10 cellular contexts compared by ENCODE assay signal in genomic region chr3:12681586-12682371, GRCh38. TPM values are rescaled to one million over a fixed set of nuclear protein-coding genes. Genes with fewer than 3 reads are reported as not detected.
DNase-seq lines count a peak whose midpoint lies in the region; ATAC-seq, FAIRE-seq and TF ChIP-seq lines count a peak whose summit lies in the region.
"Had no signal": no experiment of that assay in that cellular context is flagged by ENCODE, and none has a peak within 500 bp of the region (broad histone marks: within the 10 kb centered on the region; RNA-seq: fewer than 3 reads in every experiment).

No MANE protein-coding gene starts in this region.

- no peak overlapping the region for H3K27ac Mint-ChIP-seq in mesothelial cell of epicardium
- H3K27ac Mint-ChIP-seq in naive thymus-derived CD8-positive, alpha-beta T cell, result peak overlapping the region in 1 of 10 donors; percentile 26

- intact Hi-C loops in PC-3 (cut with micrococcal nuclease) (no loop called here), pancreas (cut with DNase I) (no loop called here), vagina (cut with DNase I) (no loop called here)

- H3K4me3 Mint-ChIP-seq in mesothelial cell of epicardium, result no peak overlapping the region
- H3K4me3 Mint-ChIP-seq in naive thymus-derived CD8-positive, alpha-beta T cell, result no peak overlapping the region

- H3K4me1 ChIP-seq in DND-41 (ENCODE audit: insufficient read depth, low read length), result no peaks in the 10 kb centered on the region
- peaks cover 5% of the 10 kb centered on the region for H3K4me1 ChIP-seq in PC-3 (ENCODE audit: insufficient read depth, low read length)
- H3K4me1 ChIP-seq in pancreas, result no peaks in the 10 kb centered on the region
- H3K4me1 ChIP-seq in vagina, result no peaks in the 10 kb centered on the region

- no peak for TF ChIP-seq POLR2A in vagina (IDR thresholded peaks at IDR 0.05)

- TF ChIP-seq CTCF in DND-41 (IDR thresholded peaks at IDR 0.05; ENCODE audit: borderline replicate concordance, extremely low read depth, low read length, poor library complexity, severe bottlenecking) (no peak), PC-3 (conservative IDR thresholded peaks at IDR 0.05; ENCODE audit: low read depth, low read length) (no peak), pancreas (IDR thresholded peaks at IDR 0.05) (no peak), vagina (IDR thresholded peaks at IDR 0.05) (no peak), mesothelial cell of epicardium (IDR thresholded peaks at IDR 0.05; ENCODE audit: unreplicated experiment) (no peak)

- no peak for FAIRE-seq in pancreas (lab: Jason Lieb, UNC)

- no peaks in the 10 kb centered on the region for H3K36me3 Mint-ChIP-seq in mesothelial cell of epicardium
- H3K36me3 Mint-ChIP-seq in naive thymus-derived CD8-positive, alpha-beta T cell, result no peaks in the 10 kb centered on the region

- POLR2A ChIA-PET in PC-3 (lab: Charles Lee; ENCODE audit: unreplicated experiment), result no interaction called here
- POLR2A ChIA-PET in naive thymus-derived CD8-positive, alpha-beta T cell (lab: Charles Lee), result no interaction called here

- 0 out of 2 replicates have a peak overlapping the region, but pooled peaks have one; percentile 12 for H2AFZ ChIP-seq in DND-41 (ENCODE audit: low read depth, low read length)
- no peak overlapping the region for H2AFZ ChIP-seq in PC-3 (ENCODE audit: low read length)

- H3K4me3 ChIP-seq in DND-41 (ENCODE audit: low read depth in 1 of 2, low read length in 2 of 2) (no peak overlapping the region), PC-3 (ENCODE audit: low read length) (no peak overlapping the region), pancreas (no peak overlapping the region), vagina (no peak overlapping the region)

- no peaks in the 10 kb centered on the region for H3K36me3 ChIP-seq in DND-41 (ENCODE audit: insufficient read depth, low read length)
- H3K36me3 ChIP-seq in PC-3 (ENCODE audit: low read depth, low read length), result no peaks in the 10 kb centered on the region
- H3K36me3 ChIP-seq in pancreas, result no peaks in the 10 kb centered on the region
- H3K36me3 ChIP-seq in vagina, result no peaks in the 10 kb centered on the region

- H3K9ac ChIP-seq in DND-41 (ENCODE audit: low read depth, low read length) (no peak overlapping the region), PC-3 (ENCODE audit: low read length) (no peak overlapping the region)

- H3K79me2 ChIP-seq in DND-41 (ENCODE audit: insufficient read depth, low read length) (no peaks in the 10 kb centered on the region), PC-3 (ENCODE audit: low read length) (no peaks in the 10 kb centered on the region)

- no peaks in the 10 kb centered on the region for H3K27me3 Mint-ChIP-seq in mesothelial cell of epicardium (ENCODE audit: low read depth)
- H3K27me3 Mint-ChIP-seq in naive thymus-derived CD8-positive, alpha-beta T cell, result peaks cover 0 to 5% (median 0%) of the 10 kb centered on the region in 5 donors

- no TSS peak for BruUV-seq in PC-3 (replicated peaks; lab: Mats Ljungman, UMichigan)

- H3K27me3 ChIP-seq in DND-41 (ENCODE audit: insufficient read depth, low read length, poor library complexity) (no peaks in the 10 kb centered on the region), PC-3 (ENCODE audit: low read length) (no peaks in the 10 kb centered on the region), pancreas (no peaks in the 10 kb centered on the region), vagina (no peaks in the 10 kb centered on the region)

- no peaks in the 10 kb centered on the region for H3K9me3 Mint-ChIP-seq in mesothelial cell of epicardium
- no peaks in the 10 kb centered on the region for H3K9me3 Mint-ChIP-seq in naive thymus-derived CD8-positive, alpha-beta T cell

- CTCF ChIA-PET in PC-3 (lab: Charles Lee), result no interaction called here

- H3K9me2 ChIP-seq in PC-3 (replicated peaks; ENCODE audit: low read length), result no peaks in the 10 kb centered on the region

- H3K4me1 Mint-ChIP-seq in mesothelial cell of epicardium, result no peaks in the 10 kb centered on the region
- H3K4me1 Mint-ChIP-seq in naive thymus-derived CD8-positive, alpha-beta T cell, result peaks cover 0 to 2% (median 0%) of the 10 kb centered on the region in 4 donors

- H3K27ac ChIP-seq in DND-41 (ENCODE audit: low read length), result no peak overlapping the region
- no peak overlapping the region for H3K27ac ChIP-seq in PC-3 (ENCODE audit: low read length)
- peak overlapping the region in 2 of 4 donors; percentile 57 to 58 for H3K27ac ChIP-seq in pancreas
- H3K27ac ChIP-seq in vagina, result no peak overlapping the region

- DNase-seq in DND-41 (no peak), PC-3 (peak; percentile 25), fibroblast of peridontal ligament (ENCODE audit: extremely low read depth) (peak; percentile 85), pancreas (peak in 1 of 6 donors; percentile 18), vagina (ENCODE audit: extremely low spot score in 2 of 2) (no peak), cortex of kidney (lab: John Stamatoyannopoulos, UW) (no peak), mesothelial cell of epicardium (ENCODE audit: low spot score in 2 of 2, unreplicated experiment in 2 of 2) (no peak)
- no peak for DNase-seq in naive thymus-derived CD8-positive, alpha-beta T cell
- DNase-seq: activated T-cell treated with anti-CD3 and anti-CD28 coated beads for 4 hours; NK-92 treated with Interleukin-12 subunit alpha and Interleukin-12 subunit beta, amount 100 ng/mL, for 24 hours had no signal

- ATAC-seq in DND-41 (ENCODE audit: insufficient read depth, low read depth) (no peak), PC-3 (no peak), pancreas (peak in 3 of 4 donors; percentile 62 to 88 (median 82))
- no peak for ATAC-seq in naive thymus-derived CD8-positive, alpha-beta T cell

- no peaks in the 10 kb centered on the region for H3F3A ChIP-seq in PC-3 (ENCODE audit: low read length, unreplicated experiment)

- H3K4me2 ChIP-seq in DND-41 (ENCODE audit: insufficient read depth, low read length), result no peak overlapping the region
- no peak overlapping the region for H3K4me2 ChIP-seq in PC-3 (ENCODE audit: low read length)

- 83 to 91% methylated on average over 2 of the region's 2 CpGs for WGBS in pancreas, 2 donors

- no peaks in the 10 kb centered on the region for H4K20me1 ChIP-seq in DND-41 (ENCODE audit: insufficient read depth, low read length)
- no peaks in the 10 kb centered on the region for H4K20me1 ChIP-seq in PC-3 (ENCODE audit: low read length)

- H3K9me3 ChIP-seq in DND-41 (ENCODE audit: insufficient read depth, low read length, severe bottlenecking) (no peaks in the 10 kb centered on the region), PC-3 (ENCODE audit: low read length) (no peaks in the 10 kb centered on the region), pancreas (no peaks in the 10 kb centered on the region), vagina (no peaks in the 10 kb centered on the region)

RNA-seq across cellular contexts. Expression of gene RAF1, which starts 17.9 kb away (rescaled TPM):
- total RNA-seq in PC-3 (2014; rRNA removed) (113 and 130 TPM in 2 replicates), pancreas (10 to 100 TPM; 33.7 to 46.9 (median 38.1) TPM), vagina (89.6 TPM), mesothelial cell of epicardium (108 to 116 TPM (median 111 TPM) in 3 replicates)
- 10 to 100 TPM; 29.1 to 45.8 TPM for polyA plus RNA-seq in pancreas
- total RNA-seq in naive thymus-derived CD8-positive, alpha-beta T cell, result 100 to 1,000 TPM; 137 to 142 TPM
- polyA plus RNA-seq in naive thymus-derived CD8-positive, alpha-beta T cell, result 10 to 100 TPM; 49.4 to 75.1 (median 54.2) TPM

Comparison
In these comparisons a context has a peak if more than half of its experiments do, and no peak if none do; other contexts are left out.
1. ATAC-seq: peak in pancreas (3 of 4); none in DND-41 (single experiment), PC-3 (single experiment) and naive thymus-derived CD8-positive, alpha-beta T cell (0 of 2).
2. DNase-seq: peak in PC-3 (single experiment) and fibroblast of peridontal ligament (single experiment); none in DND-41 (single experiment), vagina (0 of 2), cortex of kidney (single experiment), mesothelial cell of epicardium (0 of 2) and naive thymus-derived CD8-positive, alpha-beta T cell (0 of 10).